Comparison of ENCODE assay signal across 7 cellular contexts in the genomic region with DNA sequence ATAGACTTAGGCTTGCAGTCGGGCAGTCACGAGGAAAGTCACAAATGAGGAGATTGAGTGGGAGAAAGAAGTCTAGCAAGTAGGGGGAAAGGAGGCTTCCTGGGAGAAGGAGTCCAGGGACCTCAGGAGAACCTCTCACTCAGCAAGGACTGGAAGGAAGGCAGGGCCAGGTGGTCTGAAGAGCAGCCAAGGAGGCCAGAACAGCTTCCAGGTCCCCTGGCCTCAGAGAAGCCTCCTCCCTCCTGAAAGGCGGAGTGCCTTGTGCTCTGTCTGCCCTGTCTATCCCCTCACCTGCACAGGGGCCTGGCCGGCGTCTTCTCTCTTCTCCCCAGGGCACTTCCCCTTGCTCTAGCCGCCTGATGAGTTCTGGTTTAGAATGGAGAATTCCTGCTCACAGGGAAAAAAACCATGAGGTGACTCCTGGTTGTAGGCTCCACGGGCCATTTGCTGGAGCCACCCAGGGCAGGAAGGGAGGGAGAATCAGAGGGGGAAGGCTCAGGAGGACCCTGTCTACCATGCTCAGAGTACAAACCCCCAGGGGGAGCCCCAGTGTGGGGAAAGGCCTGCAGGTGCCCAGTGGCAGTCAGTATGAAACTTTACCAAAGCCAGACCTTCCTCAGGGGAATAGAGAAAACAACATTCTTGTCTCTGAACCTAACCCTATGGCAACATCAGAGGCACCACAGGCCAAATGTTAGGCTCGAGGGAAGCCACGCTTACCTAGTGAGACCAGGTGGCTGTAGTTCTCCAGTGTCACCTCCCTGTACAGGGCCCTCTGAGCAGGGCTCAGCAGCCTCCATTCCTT. TPM values are rescaled to one million over a fixed set of nuclear protein-coding genes. Genes with fewer than 3 reads are reported as not detected.
DNase-seq lines count a peak whose midpoint lies in the region; ATAC-seq and TF ChIP-seq lines count a peak whose summit lies in the region.

No MANE protein-coding gene starts in this region.

- no peak overlapping the region for H2BK15ac ChIP-seq in mesenchymal stem cell (ENCODE audit: low read depth, poor library complexity, severe bottlenecking)

- no peak overlapping the region for H3K14ac ChIP-seq in mesenchymal stem cell (ENCODE audit: low read length in 2 of 2)

- H2AK5ac ChIP-seq in mesenchymal stem cell (ENCODE audit: low read length, severe bottlenecking): no peak overlapping the region

- TF ChIP-seq CTCF in ascending aorta (IDR thresholded peaks at IDR 0.05): no peak

- no peak overlapping the region for H2AFZ ChIP-seq in mesenchymal stem cell (ENCODE audit: low read depth, low read length)

- peaks cover 12 to 46% of the 10 kb centered on the region in 2 donors for H3K36me3 ChIP-seq in ascending aorta
- H3K36me3 ChIP-seq in mesenchymal stem cell (ENCODE audit: control insufficient read depth in 1 of 2, insufficient read depth in 2 of 2, low read depth in 1 of 2, low read length in 2 of 2): peaks cover 14 to 45% of the 10 kb centered on the region in 2 experiments

- no peak overlapping the region for H3K4me2 ChIP-seq in mesenchymal stem cell (ENCODE audit: low read length, poor library complexity, severe bottlenecking)

- H3K4ac ChIP-seq in mesenchymal stem cell (ENCODE audit: low read depth in 1 of 2, low read length in 2 of 2): no peak overlapping the region

- no peak overlapping the region for H3K9ac ChIP-seq in mesenchymal stem cell (ENCODE audit: low read length)

- H2BK12ac ChIP-seq in mesenchymal stem cell (ENCODE audit: low read length in 2 of 2): no peak overlapping the region

- no peak overlapping the region for H4K8ac ChIP-seq in mesenchymal stem cell (ENCODE audit: low read length)

- H3K27me3 Mint-ChIP-seq in naive B cell (no peaks in the 10 kb centered on the region), immature natural killer cell (ENCODE audit: low read depth in 3 of 3) (peaks cover 0 to 4% (median 0%) of the 10 kb centered on the region in 3 donors)

- H3K27ac ChIP-seq in ascending aorta (no peak overlapping the region), mesenchymal stem cell (ENCODE audit: low read length, poor library complexity, severe bottlenecking) (no peak overlapping the region)

- ATAC-seq in GM18907 (IDR thresholded peaks at IDR 0.05; ENCODE audit: unreplicated experiment) (peak; percentile 96), HG02588 (IDR thresholded peaks at IDR 0.05; ENCODE audit: unreplicated experiment) (peak; percentile 97), naive B cell (ENCODE audit: low read depth in 2 of 2) (peak; percentile 40 to 44)

- H3K23ac ChIP-seq in mesenchymal stem cell (ENCODE audit: low read length in 2 of 2): no peak overlapping the region

- H3K36me3 Mint-ChIP-seq in naive B cell (peaks cover 14 to 24% of the 10 kb centered on the region in 2 donors), immature natural killer cell (peaks cover 19 to 29% (median 21%) of the 10 kb centered on the region in 3 donors)

- peaks cover 23% of the 10 kb centered on the region for H3K79me1 ChIP-seq in mesenchymal stem cell (replicated peaks; ENCODE audit: low read length, poor library complexity, severe bottlenecking)

- peaks cover 0 to 4% (median 2%) of the 10 kb centered on the region in 7 donors for H3K9me3 Mint-ChIP-seq in naive B cell
- peaks cover 0 to 1% (median 0%) of the 10 kb centered on the region in 6 donors for H3K9me3 Mint-ChIP-seq in immature natural killer cell

- H3K18ac ChIP-seq in mesenchymal stem cell (ENCODE audit: low read depth in 1 of 2, low read length in 2 of 2): no peak overlapping the region

- intact Hi-C loops in ascending aorta (cut with DNase I): no loop called here

- H2BK120ac ChIP-seq in mesenchymal stem cell (ENCODE audit: low read depth, low read length): no peak overlapping the region

- H3K4me3 Mint-ChIP-seq in naive B cell (peak overlapping the region in 1 of 8 donors; percentile 33), immature natural killer cell (no peak overlapping the region)

- H3K4me1 Mint-ChIP-seq in naive B cell (peaks cover 0 to 26% (median 19%) of the 10 kb centered on the region in 3 donors), immature natural killer cell (peaks cover 5 to 18% of the 10 kb centered on the region in 2 donors)

- WGBS in mesenchymal stem cell: 97% methylated on average over 7 of the region's 9 CpGs

- DNase-seq in Jurkat, Clone E6-1 (ENCODE audit: low read depth, low spot score): peak; percentile 54
- DNase-seq in naive B cell (no peak), immature natural killer cell (no peak), ascending aorta (ENCODE audit: low spot score in 2 of 2) (no peak), mesenchymal stem cell (no peak)

- H3K4me3 ChIP-seq in Jurkat, Clone E6-1 (ENCODE audit: low read length): no peak overlapping the region
- H3K4me3 ChIP-seq in ascending aorta (no peak overlapping the region), mesenchymal stem cell (ENCODE audit: insufficient read depth in 1 of 2, low read depth in 1 of 2, low read length in 2 of 2) (no peak overlapping the region)

- no peak overlapping the region for H4K91ac ChIP-seq in mesenchymal stem cell (ENCODE audit: low read length)

- H3K27me3 ChIP-seq in ascending aorta (no peaks in the 10 kb centered on the region), mesenchymal stem cell (ENCODE audit: control insufficient read depth in 1 of 2, insufficient read depth in 1 of 2, low read length in 2 of 2) (no peaks in the 10 kb centered on the region)

- H3K27ac Mint-ChIP-seq in naive B cell (peak overlapping the region in 2 of 6 donors; percentile 47 to 80), immature natural killer cell (peak overlapping the region in 1 of 6 donors; percentile 78)

- no peak overlapping the region for H2BK5ac ChIP-seq in mesenchymal stem cell (ENCODE audit: low read depth, low read length, poor library complexity, severe bottlenecking)

- H3K9me3 ChIP-seq in ascending aorta (no peaks in the 10 kb centered on the region), mesenchymal stem cell (ENCODE audit: control insufficient read depth, low read length) (no peaks in the 10 kb centered on the region)

- H3K4me1 ChIP-seq in ascending aorta: no peaks in the 10 kb centered on the region
- H3K4me1 ChIP-seq in mesenchymal stem cell (ENCODE audit: control insufficient read depth, insufficient read depth, low read depth, low read length): no peaks in the 10 kb centered on the region

RNA-seq across cellular contexts. Expression of gene ZNF337, which starts 11.2 kb away (rescaled TPM):
- 11.2 TPM for polyA plus RNA-seq in Jurkat, Clone E6-1 (2012; ENCODE audit: insufficient read depth, insufficient read length)
- polyA plus RNA-seq in naive B cell (ENCODE audit: low read depth in 6 of 6) (1 to 10 TPM in 5 of 6 donors, under 1 TPM in 1; 0.77 to 10.0 (median 7.8) TPM), immature natural killer cell (10 to 100 TPM in 1 of 3 donors, 1 to 10 TPM in 2; 3.7 to 12.1 (median 3.9) TPM)
- total RNA-seq in ascending aorta: 3.4 TPM
- polyA plus RNA-seq in mesenchymal stem cell (2013, experiment 1 of 2): 6.0 TPM
- 5.4 TPM for polyA plus RNA-seq in mesenchymal stem cell (2013, experiment 2 of 2)

Comparison
In these comparisons a context has a peak if more than half of its experiments do, and no peak if none do; other contexts are left out.
1. ATAC-seq: peak in every context shown above with its lines; median percentile 97 in HG02588; 96 in GM18907; 42 in naive B cell.